In genomic region chr17:7445011-7445927, GRCh38 we compare ENCODE assay signal across 8 cellular contexts. TPM values are rescaled to one million over a fixed set of nuclear protein-coding genes. Genes with fewer than 3 reads are reported as not detected.
A peak's percentile ranks its signal among the peaks of the same experiment; 100 is the strongest.
DNase-seq lines count a peak whose midpoint lies in the region; ATAC-seq and TF ChIP-seq lines count a peak whose summit lies in the region.

CHRNB1 (plus strand) TSS chr17:7445061; CDS start chr17:7445128, 67 bp downstream.

- H3K4me3 Mint-ChIP-seq in natural killer cell = peak within 1 kb of the TSS; percentile 86

- intact Hi-C loops in natural killer cell (cut with micrococcal nuclease) = no loop called here

- no peaks in the 10 kb centered on the region for H3K36me3 Mint-ChIP-seq in natural killer cell

- DNase-seq in ELF-1 (ENCODE audit: low read depth, low spot score) (peak; percentile 88), M059J (ENCODE audit: low read depth) (peak; percentile 61), foreskin melanocyte (peak; percentile 35), natural killer cell (no peak), NCI-H2171 treated with DMSO at 0.1 percent for 48 hours (lab: John Stamatoyannopoulos, UW) (no peak), DMS114 treated with DMSO at 0.1 percent for 48 hours (lab: John Stamatoyannopoulos, UW; ENCODE audit: unreplicated experiment) (no peak)
- DNase-seq in activated effector memory CD4-positive, alpha-beta T cell treated with Interleukin-2 at 50 U/mL for 16 hours = peak; percentile 19

- no peak for TF ChIP-seq CTCF in natural killer cell (IDR thresholded peaks at IDR 0.05)

- peaks cover 52 to 59% of the 10 kb centered on the region in 2 donors for H3K27me3 Mint-ChIP-seq in natural killer cell (ENCODE audit: low read depth in 2 of 2)

- peak within 1 kb of the TSS in 1 of 2 donors; percentile 58 for H3K27ac Mint-ChIP-seq in natural killer cell

- ATAC-seq in natural killer cell (peak; percentile 78 to 86 (median 86)), GM18868 (IDR thresholded peaks at IDR 0.05; ENCODE audit: unreplicated experiment) (no peak)

- H3K4me1 Mint-ChIP-seq in natural killer cell = peaks cover 18 to 25% of the 10 kb centered on the region in 2 donors

- H3K9me3 Mint-ChIP-seq in natural killer cell = no peaks in the 10 kb centered on the region

RNA-seq across cellular contexts. Expression of gene CHRNB1, which starts in this region (rescaled TPM):
- 10.7 and 16.6 TPM in 2 replicates for total RNA-seq in M059J (2014; rRNA removed; shearing (Covaris generic))
- total RNA-seq in natural killer cell = 10 to 100 TPM in 2 of 3 donors, 1 to 10 TPM in 1; 9.8 to 10.4 (median 10.2) TPM

Comparison
In these comparisons a context has a peak if more than half of its experiments do, and no peak if none do; other contexts are left out.
1. DNase-seq: peak in ELF-1 (single experiment), M059J (single experiment), activated effector memory CD4-positive, alpha-beta T cell treated with Interleukin-2 at 50 U/mL for 16 hours (single experiment) and foreskin melanocyte (single experiment); none in natural killer cell (single experiment), NCI-H2171 treated with DMSO at 0.1 percent for 48 hours (single experiment) and DMS114 treated with DMSO at 0.1 percent for 48 hours (single experiment).